20 cellular contexts compared by ENCODE assay signal in genomic region chr10:11106621-11107374, GRCh38.
DNase-seq lines count a peak whose midpoint lies in the region; ATAC-seq, FAIRE-seq and TF ChIP-seq lines count a peak whose summit lies in the region.
"Had no signal": no experiment of that assay in that cellular context is flagged by ENCODE, and none has a peak within 500 bp of the region (broad histone marks: within the 10 kb centered on the region; RNA-seq: fewer than 3 reads in every experiment).

No MANE protein-coding gene starts in this region.

- TF ChIP-seq CTCF in GM12865 (IDR thresholded peaks at IDR 0.05; ENCODE audit: insufficient read depth, low read depth, low read length, missing control alignments) (no peak), GM12878 (IDR thresholded peaks at IDR 0.05 in 2 of 3, conservative IDR thresholded peaks at IDR 0.05 in 1 of 3; ENCODE audit: control insufficient read depth in 2 of 3, extremely low read depth in 1 of 3, insufficient read depth in 1 of 3, low read depth in 3 of 3, low read length in 3 of 3) (no peak)

- TF ChIP-seq RAD21 in GM12878 (IDR thresholded peaks at IDR 0.05; ENCODE audit: insufficient read depth, low read depth, low read length) = no peak

- H2AFZ ChIP-seq in GM12878 (ENCODE audit: control insufficient read depth, low read depth, low read length) = no peak overlapping the region
- H2AFZ ChIP-seq: parathyroid adenoma had no signal

- WGBS in GM12878 (ENCODE audit: insufficient coverage, insufficient replicate concordance, low lambda C conversion rate, missing lambda C conversion rate) = 78% methylated on average over 7 of the region's 7 CpGs

- peak; percentile 31 for FAIRE-seq in GM12878 (lab: Jason Lieb, UNC)
- FAIRE-seq: colon, keratinocyte had no signal

- no peaks in the 10 kb centered on the region for H3K36me3 ChIP-seq in GM12878 (ENCODE audit: control insufficient read depth in 2 of 2, insufficient read depth in 2 of 2, low read length in 1 of 2)
- H3K36me3 ChIP-seq: spleen had no signal

- CTCF ChIA-PET in GM12878 (lab: Yijun Ruan, JAX) = interaction anchor here (1.0 to 3.6 kb wide), 2 partner anchors 164 to 166 kb away, joined by 3 to 11 read pairs; no protein-coding TSS in a partner anchor

- peaks cover 3% of the 10 kb centered on the region; the same call in 2 of the 3 replicates for H3K9me3 ChIP-seq in GM12878 (replicated peaks; ENCODE audit: control insufficient read depth, insufficient read depth, low read length)
- H3K9me3 ChIP-seq: mucosa of descending colon, spleen had no signal

- in situ Hi-C loops in GM12878 (cut with MboI) = loop anchor here (25.0 kb wide), 1 partner anchor 356 kb away; no protein-coding TSS in a partner anchor

- peaks cover 18% of the 10 kb centered on the region for H3K4me1 ChIP-seq in GM12878 (ENCODE audit: control insufficient read depth, insufficient read depth, low read length)
- H3K4me1 ChIP-seq: parathyroid adenoma had no signal

- ATAC-seq in GM21360 (IDR thresholded peaks at IDR 0.05; ENCODE audit: unreplicated experiment) (peak; percentile 69), HG03159 (IDR thresholded peaks at IDR 0.05; ENCODE audit: unreplicated experiment) (peak; percentile 60), GM12878 (peak; percentile 88)
- ATAC-seq: activated CD8-positive, alpha-beta T cell treated with anti-CD3 and anti-CD28 coated beads, Interleukin-2, amount 10 ng/mL, durations not matched to agents 7 days and 5 days; activated T-helper 17 cell treated with anti-CD3 and anti-CD28 coated beads, Interleukin-2, amount 50 U/mL, for 72 hours; mucosa of descending colon had no signal

- H3K9ac ChIP-seq in GM12878 (ENCODE audit: control insufficient read depth, insufficient read depth, low read length) = no peak overlapping the region
- H3K9ac ChIP-seq: parathyroid adenoma had no signal

- intact Hi-C loops in GM12878 (cut with micrococcal nuclease; ENCODE audit: unreplicated experiment) = loop anchor here (5.0 kb wide), 1 partner anchor 141 kb away; no protein-coding TSS in a partner anchor

- BruUV-seq in GM12878 (replicated peaks; lab: Mats Ljungman, UMichigan) = no TSS peak

- H4K20me1 ChIP-seq in GM12878 (ENCODE audit: control insufficient read depth, insufficient read depth) = no peaks in the 10 kb centered on the region

- no peak overlapping the region for H3K4me2 ChIP-seq in GM12878 (ENCODE audit: control insufficient read depth, insufficient read depth)

- no peak overlapping the region for H3K27ac ChIP-seq in GM12878 (ENCODE audit: control insufficient read depth, insufficient read depth)
- H3K27ac ChIP-seq: parathyroid adenoma, spleen had no signal

- SMC1A ChIA-PET in GM12878 (lab: Charles Lee; ENCODE audit: uncharacterized antibody, unreplicated experiment) = interaction anchor here (1.0 to 1.6 kb wide), 3 partner anchors 32 to 67 kb away, joined by 3 to 5 read pairs (median 3); no protein-coding TSS in a partner anchor

- TF ChIP-seq POLR2A in GM12878 (IDR thresholded peaks at IDR 0.05; ENCODE audit: low read depth, low read length) = no peak

- H3K4me3 ChIP-seq in GM12865 (ENCODE audit: low read depth, low read length) (no peak overlapping the region), GM12878 (no peak overlapping the region)
- H3K4me3 ChIP-seq: mucosa of descending colon, spleen had no signal

- POLR2A ChIA-PET in GM12878 (lab: Charles Lee) = no interaction called here

- DNase-seq in GM12865 (ENCODE audit: low read depth) (peak; percentile 71), GM12878 (ENCODE audit: low read depth, low spot score) (peak; percentile 42), dermis blood vessel endothelial cell (no peak), NCI-H2196 (lab: John Stamatoyannopoulos, UW; ENCODE audit: unreplicated experiment) (no peak), RKO (ENCODE audit: low spot score) (no peak), NCI-H82 treated with DMSO at 0.1 percent for 48 hours (lab: John Stamatoyannopoulos, UW; ENCODE audit: unreplicated experiment) (no peak)
- DNase-seq: activated CD8-positive, alpha-beta T cell treated with anti-CD3 and anti-CD28 coated beads, Interleukin-2, amount 10 ng/mL, durations not matched to agents 7 days and 5 days; anterior cingulate cortex; erythroblast; GOT3; mucosa of descending colon; NCI-H2227 treated with DMSO at 0.1 percent for 48 hours; spleen; substantia nigra had no signal

- TF ChIP-seq EP300 in GM12878 (IDR thresholded peaks at IDR 0.05; ENCODE audit: borderline replicate concordance in 1 of 2, control insufficient read depth in 1 of 2, low read depth in 2 of 2, low read length in 2 of 2) = no peak

- H3K79me2 ChIP-seq in GM12878 (ENCODE audit: control insufficient read depth, insufficient read depth, low read length) = no peaks in the 10 kb centered on the region
- H3K79me2 ChIP-seq: parathyroid adenoma had no signal

- no peaks in the 10 kb centered on the region for H3K27me3 ChIP-seq in GM12878 (replicated peaks in 1 of 2; ENCODE audit: control insufficient read depth in 2 of 2, insufficient read depth in 2 of 2, low read length in 1 of 2)
- H3K27me3 ChIP-seq: spleen had no signal

- RAD21 ChIA-PET in GM12878 (lab: Charles Lee; ENCODE audit: unreplicated experiment) = interaction anchor here (0.7 to 1.7 kb wide), 2 partner anchors 9 to 58 kb away, joined by 3 to 9 read pairs; no protein-coding TSS in a partner anchor

TF ChIP-seq in GM12878, 131 proteins besides CTCF, POLR2A, EP300 and RAD21:
- TF ChIP-seq TCF12 (IDR thresholded peaks at IDR 0.05; ENCODE audit: low read depth, low read length) = no peak
- 0 out of 2 replicates have a peak, but pooled peaks have one; percentile 10 for TF ChIP-seq CREB1 (IDR thresholded peaks at IDR 0.05; ENCODE audit: low read depth)
- peak; percentile 25 for TF ChIP-seq RUNX3 (IDR thresholded peaks at IDR 0.05; ENCODE audit: low read length)
- TF ChIP-seq BRCA1 (IDR thresholded peaks at IDR 0.05; ENCODE audit: low read depth, low read length) = no peak
- TF ChIP-seq SMAD5 (IDR thresholded peaks at IDR 0.05; ENCODE audit: low read depth) = no peak
- TF ChIP-seq IKZF1 (conservative IDR thresholded peaks at IDR 0.05) = peak; percentile 30; the same call in 1 of the 2 replicates
- peak; percentile 50; the same call in 1 of the 2 replicates for TF ChIP-seq ATF7 (IDR thresholded peaks at IDR 0.05; ENCODE audit: low read depth)
- no peak for TF ChIP-seq CBX5 (IDR thresholded peaks at IDR 0.05; ENCODE audit: low read depth)
- no peak for TF ChIP-seq NBN (IDR thresholded peaks at IDR 0.05)
- TF ChIP-seq MEF2B (IDR thresholded peaks at IDR 0.05; ENCODE audit: partially characterized antibody, poor library complexity, severe bottlenecking) = peak; percentile 70
- no peak for TF ChIP-seq EZH2 (IDR thresholded peaks at IDR 0.05; ENCODE audit: borderline replicate concordance, control insufficient read depth, low read depth, low read length)
- TF ChIP-seq SP1 (IDR thresholded peaks at IDR 0.05; ENCODE audit: low read depth, low read length) = no peak
- no peak for TF ChIP-seq CBFB (IDR thresholded peaks at IDR 0.05; ENCODE audit: low read depth)
- peak; percentile 63; the same call in 1 of the 2 replicates for TF ChIP-seq FOXK2 (IDR thresholded peaks at IDR 0.05)
- TF ChIP-seq IKZF2 (IDR thresholded peaks at IDR 0.05) = peak in 1 of 2 experiments; percentile 33; a peak in 1 of 4 replicates
- no peak for TF ChIP-seq ASH2L (IDR thresholded peaks at IDR 0.05; ENCODE audit: borderline replicate concordance, low read depth)

Comparison
In these comparisons a context has a peak if more than half of its experiments do, and no peak if none do; other contexts are left out.
1. DNase-seq: peak in GM12865 (single experiment) and GM12878 (single experiment); none in dermis blood vessel endothelial cell (single experiment), NCI-H2196 (single experiment), RKO (single experiment) and NCI-H82 treated with DMSO at 0.1 percent for 48 hours (single experiment).
2. Peak in every context shown above with its lines, with median percentiles within 50 percentile points of each other: ATAC-seq.